Comparison of ENCODE assay signal across 27 cellular contexts in the genomic region with DNA sequence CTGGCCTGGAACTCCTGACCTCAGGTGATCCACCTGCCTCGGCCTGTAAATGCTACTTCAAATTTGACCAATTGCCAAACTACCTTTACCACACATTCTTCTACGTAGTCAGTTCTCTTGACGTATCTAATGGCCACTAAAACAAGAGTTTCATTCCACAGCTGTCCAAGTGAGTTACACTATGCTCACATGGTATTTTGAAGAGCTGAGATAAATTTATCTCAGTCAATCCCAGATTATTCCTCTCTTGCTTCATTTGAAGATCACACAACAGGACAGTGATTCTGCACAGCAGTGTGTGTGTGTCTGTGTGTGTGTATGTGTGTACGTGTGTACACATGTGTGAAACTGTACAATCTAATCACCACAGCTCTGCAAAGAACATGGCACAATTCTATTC.
"Had no signal": no experiment of that assay in that cellular context is flagged by ENCODE, and none has a peak within 500 bp of the region (broad histone marks: within the 10 kb centered on the region; RNA-seq: fewer than 3 reads in every experiment).

No MANE protein-coding gene starts in this region.

- ATAC-seq: left colon; natural killer cell treated with Interleukin-12 subunit alpha and Interleukin-12 subunit beta and Interleukin-15 and Interleukin-18, amount 100 ng/mL, for 72 hours; stimulated activated naive B cell treated with anti-CD40 and anti-IgM and Interleukin-4, amounts not matched to agents 10 μg/mL and 1 μg/mL and 100 μg/mL, for 72 hours had no signal

- H3K27me3 ChIP-seq: adrenal gland, hepatocyte, neutrophil, sigmoid colon, stomach, suprapubic skin, tibial nerve had no signal

- H3K4me1 ChIP-seq: adrenal gland, lower lobe of right lung, suprapubic skin had no signal

- H3K4me3 ChIP-seq: adrenal gland, hepatocyte, lower lobe of right lung, prostate gland, sigmoid colon, smooth muscle cell, stomach, suprapubic skin, tibial nerve had no signal

- H3K9me3 ChIP-seq: neutrophil, prostate gland, sigmoid colon had no signal

- DNase-seq: activated CD4-positive, alpha-beta memory T cell treated with anti-CD3 and anti-CD28 coated beads for 36 hours; activated CD4-positive, alpha-beta T cell treated with anti-CD3 and anti-CD28 coated beads, Interleukin-2, amount 10 ng/mL, durations not matched to agents 24 days and 14 days; activated CD4-positive, CD25-positive, alpha-beta regulatory T cell treated with anti-CD3 and anti-CD28 coated beads, Interleukin-2, amount 50 U/mL, for 72 hours; activated CD8-positive, alpha-beta memory T cell treated with anti-CD3 and anti-CD28 coated beads, Interleukin-2, amount 50 U/mL, for 4 hours; activated effector memory CD4-positive, alpha-beta T cell treated with anti-CD3 and anti-CD28 coated beads, Interleukin-2, amount 50 U/mL, for 16 hours; activated naive CD4-positive, alpha-beta T cell treated with anti-CD3 and anti-CD28 coated beads for 36 hours; activated naive CD8-positive, alpha-beta T cell treated with anti-CD3 and anti-CD28 coated beads for 36 hours; activated T-cell treated with anti-CD3 and anti-CD28 coated beads, Interleukin-2, amount 50 U/mL, for 1 hour; adrenal gland; dermis blood vessel endothelial cell; effector CD8-positive, alpha-beta T cell; glutamatergic neuron; left colon; lower lobe of right lung; mesenchymal stem cell; sigmoid colon; stimulated activated CD4-positive, alpha-beta T cell treated with anti-CD3 and anti-CD28 coated beads, Interleukin-1b, Interleukin-23, amount 100 ng/mL, for 48 hours; stimulated activated naive B cell treated with anti-CD40 and anti-IgM and Interleukin-4, amounts not matched to agents 10 μg/mL and 1 μg/mL and 100 μg/mL, for 72 hours; stomach; T-helper 9 cell had no signal

- H3K27ac ChIP-seq: adrenal gland, hepatocyte, lower lobe of right lung, neutrophil, prostate gland, sigmoid colon, stomach, suprapubic skin, tibial nerve had no signal

- H3K36me3 ChIP-seq: adrenal gland, lower lobe of right lung, neutrophil, prostate gland, sigmoid colon, stomach, suprapubic skin, tibial nerve had no signal
